In genomic region chr2:86719263-86719636, GRCh38 we compare ENCODE assay signal across 8 cellular contexts. TPM values are rescaled to one million over a fixed set of nuclear protein-coding genes. Genes with fewer than 3 reads are reported as not detected.
A peak's percentile ranks its signal among the peaks of the same experiment; 100 is the strongest.
DNase-seq lines count a peak whose midpoint lies in the region; ATAC-seq, FAIRE-seq and TF ChIP-seq lines count a peak whose summit lies in the region.
"Not testable (repeated sequence)": the region's sequence is repeated elsewhere in the genome, so short reads cannot be mapped to it uniquely, and the experiment has no call there.

No MANE protein-coding gene starts in this region.

- TF ChIP-seq CTCF in GM12864 (IDR thresholded peaks at IDR 0.05; ENCODE audit: low read depth, low read length, missing control alignments); WERI-Rb-1 (IDR thresholded peaks at IDR 0.05; ENCODE audit: low read depth, low read length); bronchial epithelial cell (IDR thresholded peaks at IDR 0.05; ENCODE audit: insufficient read depth, low read length, severe bottlenecking): not testable (repeated sequence)

- not testable (repeated sequence) for FAIRE-seq in bronchial epithelial cell (lab: Jason Lieb, UNC)

- intact Hi-C loops in Right ventricle myocardium superior (cut with DNase I); sciatic nerve (cut with DNase I): not testable (repeated sequence)

- H3K27me3 ChIP-seq in HUES48 (ENCODE audit: control insufficient read depth, insufficient read depth, low read length); WERI-Rb-1 (ENCODE audit: insufficient read depth, low read depth, severe bottlenecking); bronchial epithelial cell (ENCODE audit: control insufficient read depth, insufficient read depth, low read length): not testable (repeated sequence)

- not testable (repeated sequence) for H3K36me3 ChIP-seq in HUES48 (ENCODE audit: control insufficient read depth, insufficient read depth, low read length); WERI-Rb-1; bronchial epithelial cell (ENCODE audit: control insufficient read depth, insufficient read depth, low read length); mesodermal cell (ENCODE audit: control insufficient read depth, insufficient read depth, low read length); urinary bladder (ENCODE audit: insufficient read depth)

- not testable (repeated sequence) for H3K4me1 ChIP-seq in HUES48 (ENCODE audit: control insufficient read depth, insufficient read depth, low read length); mesodermal cell (ENCODE audit: control insufficient read depth, insufficient read depth, low read length, poor library complexity, severe bottlenecking); urinary bladder (ENCODE audit: insufficient read depth)

- WGBS in mesodermal cell (ENCODE audit: insufficient coverage in 2 of 2), 2 experiments: no CpG with 5 or more reads among the region's 30 CpGs
- no CpG with 5 or more reads among the region's 30 CpGs for WGBS in urinary bladder

- H3K9me3 ChIP-seq in HUES48 (ENCODE audit: control insufficient read depth, insufficient read depth, low read length); WERI-Rb-1 (ENCODE audit: severe bottlenecking); mesodermal cell (ENCODE audit: control insufficient read depth, low read length): not testable (repeated sequence)

- ATAC-seq in Right ventricle myocardium superior (ENCODE audit: poor library complexity): peak; percentile 66
- ATAC-seq in sciatic nerve: peak; percentile 76

- not testable (repeated sequence) for DNase-seq in GM12864 (ENCODE audit: low read depth); WERI-Rb-1; bronchial epithelial cell (ENCODE audit: low read depth); Right ventricle myocardium superior; sciatic nerve (ENCODE audit: low spot score)

- H3K27ac ChIP-seq in HUES48 (ENCODE audit: low read depth, low read length); WERI-Rb-1; mesodermal cell (ENCODE audit: low read depth, low read length, severe bottlenecking); urinary bladder (ENCODE audit: low read depth): not testable (repeated sequence)

- peak overlapping the region; percentile 55; the same call in 1 of the 2 replicates for H3K9ac ChIP-seq in HUES48 (ENCODE audit: low read depth, low read length)

- H3K4me3 ChIP-seq in GM12864 (ENCODE audit: low read depth, low read length) (peak overlapping the region; percentile 50; the same call in 1 of the 2 replicates), HUES48 (ENCODE audit: low read depth, low read length) (peak overlapping the region; percentile 74), WERI-Rb-1 (ENCODE audit: low read depth, low read length) (peak overlapping the region; percentile 42), bronchial epithelial cell (ENCODE audit: low read depth, low read length) (peak overlapping the region; percentile 44), mesodermal cell (ENCODE audit: extremely low read depth, insufficient read depth, low read length, poor library complexity, severe bottlenecking) (peak overlapping the region; percentile 49), urinary bladder (ENCODE audit: low read depth, low read length) (peak overlapping the region; percentile 16)

RNA-seq across cellular contexts. Expression of gene RMND5A, which starts 0.8 kb away (rescaled TPM):
- total RNA-seq in bronchial epithelial cell: 48.5 and 53.7 TPM in 2 replicates
- total RNA-seq in Right ventricle myocardium superior: 96.0 TPM
- polyA plus RNA-seq in mesodermal cell (2013, experiment 1 of 2): 25.4 TPM
- 22.6 TPM for polyA plus RNA-seq in mesodermal cell (2013, experiment 2 of 2)
- 43.6 TPM for total RNA-seq in sciatic nerve
- total RNA-seq in urinary bladder: 67.7 TPM
- 15.0 TPM for polyA plus RNA-seq in urinary bladder

Comparison
In these comparisons a context has a peak if more than half of its experiments do, and no peak if none do; other contexts are left out.
1. H3K4me3 ChIP-seq: peak in every context shown above with its lines; median percentile 74 in HUES48; 50 in GM12864; 49 in mesodermal cell; 44 in bronchial epithelial cell; 42 in WERI-Rb-1; 16 in urinary bladder.